Comparison of ENCODE assay signal across 18 cellular contexts in the genomic region with DNA sequence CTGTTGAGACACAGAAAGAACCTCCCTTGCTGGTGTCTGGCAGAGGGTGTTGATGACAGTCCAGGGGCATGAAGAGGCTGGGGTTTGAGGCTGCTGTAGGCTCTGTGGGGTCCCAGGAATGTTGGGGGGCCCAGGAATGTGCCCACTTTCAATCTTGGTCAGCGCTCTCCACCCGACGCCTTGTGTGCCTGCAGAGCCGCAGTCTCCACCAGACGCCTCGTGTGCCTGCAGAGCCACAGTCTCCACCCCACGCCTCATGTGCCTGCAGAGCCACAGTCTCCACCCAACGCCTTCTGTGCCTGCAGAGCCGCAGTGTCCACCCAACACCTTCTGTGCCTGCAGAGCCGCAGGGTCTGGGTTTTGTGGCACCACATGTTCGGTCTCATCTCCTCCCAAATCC.
DNase-seq lines count a peak whose midpoint lies in the region; ATAC-seq, FAIRE-seq and TF ChIP-seq lines count a peak whose summit lies in the region.
"Had no signal": no experiment of that assay in that cellular context is flagged by ENCODE, and none has a peak within 500 bp of the region (broad histone marks: within the 10 kb centered on the region; RNA-seq: fewer than 3 reads in every experiment).

No MANE protein-coding gene starts in this region.

- no peaks in the 10 kb centered on the region for H3K79me2 ChIP-seq in H1 (ENCODE audit: control insufficient read depth in 1 of 2, insufficient read depth in 2 of 2, low read length in 2 of 2)

- H3K18ac ChIP-seq in H1 (ENCODE audit: extremely low read depth, low read length) (no peak overlapping the region), neuronal stem cell (ENCODE audit: low read length) (peak overlapping the region; percentile 57)

- H4K8ac ChIP-seq in H1 (ENCODE audit: extremely low read depth, insufficient read depth, low read length) (no peak overlapping the region), neuronal stem cell (ENCODE audit: low read depth, low read length) (no peak overlapping the region)

- no peak for TF ChIP-seq POLR2A in H1 (IDR thresholded peaks at IDR 0.05; ENCODE audit: control extremely low read depth in 1 of 2, low read depth in 2 of 2, low read length in 2 of 2)

- H3K79me1 ChIP-seq in H1 (ENCODE audit: low read depth, low read length) (no peaks in the 10 kb centered on the region), neuronal stem cell (ENCODE audit: low read depth, low read length) (no peaks in the 10 kb centered on the region)

- no peaks in the 10 kb centered on the region for H3K23me2 ChIP-seq in H1 (ENCODE audit: low read depth, low read length)

- H4K91ac ChIP-seq in H1 (replicated peaks; ENCODE audit: insufficient read length, low read length) (no peak overlapping the region), neuronal stem cell (ENCODE audit: low read depth, low read length, poor library complexity) (no peak overlapping the region)

- ATAC-seq in upper lobe of right lung (no peak), HG03442 (IDR thresholded peaks at IDR 0.05; ENCODE audit: unreplicated experiment) (no peak)

- H3K4me3 ChIP-seq in H1 (ENCODE audit: extremely low read depth in 1 of 4, insufficient read depth in 2 of 4, low read depth in 3 of 4, low read length in 4 of 4), result no peak overlapping the region
- H3K4me3 ChIP-seq in neuronal stem cell (ENCODE audit: low read length in 2 of 2), result no peak overlapping the region
- H3K4me3 ChIP-seq in upper lobe of right lung, result no peak overlapping the region

- H3K27ac ChIP-seq in H1 (ENCODE audit: low read depth, low read length), result no peak overlapping the region
- H3K27ac ChIP-seq in neuronal stem cell (replicated peaks; ENCODE audit: low read length), result no peak overlapping the region
- no peak overlapping the region for H3K27ac ChIP-seq in upper lobe of right lung

- H2BK120ac ChIP-seq in H1 (replicated peaks; ENCODE audit: low read depth, low read length) (no peak overlapping the region), neuronal stem cell (ENCODE audit: low read depth, low read length) (no peak overlapping the region)

- no peak overlapping the region for H3K4ac ChIP-seq in H1 (replicated peaks; ENCODE audit: insufficient read length, low read depth, low read length)
- H3K4ac ChIP-seq in neuronal stem cell (ENCODE audit: low read length), result no peak overlapping the region

- H2BK20ac ChIP-seq in H1 (ENCODE audit: low read length), result no peak overlapping the region

- no peak overlapping the region for H3K4me2 ChIP-seq in H1 (ENCODE audit: insufficient read depth in 1 of 2, low read depth in 2 of 2, low read length in 2 of 2)
- H3K4me2 ChIP-seq in neuronal stem cell (ENCODE audit: insufficient read depth, low read length, poor library complexity, severe bottlenecking), result no peak overlapping the region

- intact Hi-C loops in upper lobe of right lung (cut with DNase I), result no loop called here

- DNase-seq in H1 (ENCODE audit: low read depth in 1 of 2, low spot score in 2 of 2), result no peak
- DNase-seq in neuronal stem cell (ENCODE audit: low spot score), result no peak
- DNase-seq in upper lobe of right lung, result peak; percentile 18
- DNase-seq in stimulated activated CD4-positive, alpha-beta T cell treated with anti-CD3 and anti-CD28 coated beads, Interleukin-4, amount 100 ng/mL, for 24 hours, result no peak
- DNase-seq in RKO (ENCODE audit: low spot score), result no peak
- DNase-seq: C1 segment of cervical spinal cord; Calu3; CD4-positive, alpha-beta memory T cell; COR-L47; DMS53; DMS79 treated with DMSO at 0.1 percent for 48 hours; GF-D8; GOT3; H7; HCEC 1CT had no signal

- H2AFZ ChIP-seq in H1 (ENCODE audit: low read length) (no peak overlapping the region), neuronal stem cell (ENCODE audit: low read length) (no peak overlapping the region)

- TF ChIP-seq RAD21 in H1 (IDR thresholded peaks at IDR 0.05 in 1 of 2, conservative IDR thresholded peaks at IDR 0.05 in 1 of 2; ENCODE audit: low read depth in 2 of 2, low read length in 2 of 2), result no peak

- H3K9me3 ChIP-seq in H1 (ENCODE audit: insufficient read depth in 2 of 2, low read depth in 1 of 2, low read length in 1 of 2) (no peaks in the 10 kb centered on the region), neuronal stem cell (replicated peaks in 1 of 2; ENCODE audit: control insufficient read depth in 2 of 2, insufficient read depth in 1 of 2, low read depth in 1 of 2, low read length in 2 of 2) (no peaks in the 10 kb centered on the region), upper lobe of right lung (no peaks in the 10 kb centered on the region)

- POLR2A ChIA-PET in H1 (lab: Charles Lee; ENCODE audit: partially characterized antibody), result no interaction called here

- no peak overlapping the region for H2BK15ac ChIP-seq in H1 (ENCODE audit: low read length)
- no peak overlapping the region for H2BK15ac ChIP-seq in neuronal stem cell (ENCODE audit: low read length)

- CTCF ChIA-PET in H1 (lab: Charles Lee; ENCODE audit: partially characterized antibody), result no interaction called here

- H4K20me1 ChIP-seq in H1 (replicated peaks in 1 of 2; ENCODE audit: control insufficient read depth in 1 of 2, insufficient read depth in 2 of 2, low read length in 2 of 2), result peaks cover 0 to 2% of the 10 kb centered on the region in 2 experiments

- WGBS in H1 (ENCODE audit: extremely low coverage in 1 of 2, insufficient coverage in 1 of 2, insufficient read length in 1 of 2, insufficient replicate concordance in 2 of 2, low coverage in 1 of 2, low lambda C conversion rate in 2 of 2, missing lambda C conversion rate in 1 of 2), 2 experiments, result 79% methylated on average over 11 of the region's 11 CpGs; no CpG with 5 or more reads in 1 of the 2 experiments
- no CpG with 5 or more reads among the region's 11 CpGs for WGBS in neuronal stem cell (ENCODE audit: extremely low coverage in 2 of 2, insufficient read length in 2 of 2, insufficient replicate concordance in 1 of 2), 2 donors

- H3K36me3 ChIP-seq in H1 (ENCODE audit: control insufficient read depth in 2 of 4, insufficient read depth in 4 of 4, low read length in 3 of 4), result no peaks in the 10 kb centered on the region
- no peaks in the 10 kb centered on the region for H3K36me3 ChIP-seq in neuronal stem cell (replicated peaks in 1 of 2; ENCODE audit: control insufficient read depth in 2 of 2, insufficient read depth in 2 of 2, low read length in 2 of 2)
- H3K36me3 ChIP-seq in upper lobe of right lung, result no peaks in the 10 kb centered on the region

- H3K56ac ChIP-seq in H1 (replicated peaks; ENCODE audit: insufficient read length, low read depth, low read length), result no peak overlapping the region

- H2AK5ac ChIP-seq in H1 (ENCODE audit: low read depth, low read length), result no peak overlapping the region
- peak overlapping the region; percentile 23 for H2AK5ac ChIP-seq in neuronal stem cell (ENCODE audit: low read depth, low read length)

- H2BK12ac ChIP-seq in H1 (ENCODE audit: low read depth, low read length) (0 out of 2 replicates have a peak overlapping the region, but pooled peaks have one; percentile 23), neuronal stem cell (ENCODE audit: low read length) (no peak overlapping the region)

- H3K23ac ChIP-seq in H1 (ENCODE audit: insufficient read length), result no peak overlapping the region
- no peak overlapping the region for H3K23ac ChIP-seq in neuronal stem cell (ENCODE audit: low read depth, low read length, poor library complexity)

- H4K5ac ChIP-seq in H1 (ENCODE audit: insufficient read length, low read depth, low read length), result no peak overlapping the region

- H3K4me1 ChIP-seq in H1 (replicated peaks in 1 of 4; ENCODE audit: control insufficient read depth in 3 of 4, insufficient read depth in 4 of 4, low read length in 3 of 4) (peaks cover 0 to 2% (median 0%) of the 10 kb centered on the region in 4 experiments; a peak in 2 of 7 replicates), neuronal stem cell (ENCODE audit: control insufficient read depth in 2 of 2, insufficient read depth in 1 of 2, low read depth in 1 of 2, low read length in 2 of 2) (peaks cover 0 to 9% of the 10 kb centered on the region in 2 donors), upper lobe of right lung (no peaks in the 10 kb centered on the region)

- H3K27me3 ChIP-seq in H1 (replicated peaks in 1 of 4; ENCODE audit: control insufficient read depth in 3 of 4, extremely low read depth in 1 of 4, insufficient read depth in 3 of 4, low read length in 3 of 4), result no peaks in the 10 kb centered on the region
- H3K27me3 ChIP-seq in neuronal stem cell (ENCODE audit: control insufficient read depth in 3 of 3, insufficient read depth in 3 of 3, low read depth in 1 of 3, low read length in 3 of 3), result no peaks in the 10 kb centered on the region
- no peaks in the 10 kb centered on the region for H3K27me3 ChIP-seq in upper lobe of right lung

- H3K9ac ChIP-seq in H1 (replicated peaks in 1 of 4; ENCODE audit: extremely low read depth in 1 of 4, low read depth in 3 of 4, low read length in 3 of 4), result no peak overlapping the region
- H3K9ac ChIP-seq in neuronal stem cell (ENCODE audit: low read depth, low read length, poor library complexity), result no peak overlapping the region

- TF ChIP-seq EP300 in H1 (IDR thresholded peaks at IDR 0.05; ENCODE audit: borderline replicate concordance in 1 of 2, low read depth in 2 of 2, low read length in 2 of 2), result no peak

- no peak for TF ChIP-seq CTCF in H1 (IDR thresholded peaks at IDR 0.05; ENCODE audit: control extremely low read depth in 1 of 3, insufficient read depth in 1 of 3, low read depth in 1 of 3, low read length in 3 of 3)
- no peak for TF ChIP-seq CTCF in upper lobe of right lung (IDR thresholded peaks at IDR 0.05)

- FAIRE-seq in H1 (lab: Jason Lieb, UNC), result no peak
- FAIRE-seq: GM12891, GM18507 had no signal

- H2BK5ac ChIP-seq in H1 (ENCODE audit: low read depth, low read length) (no peak overlapping the region), neuronal stem cell (ENCODE audit: low read length) (no peak overlapping the region)

- H3K14ac ChIP-seq in H1 (ENCODE audit: insufficient read length) (no peak overlapping the region), neuronal stem cell (ENCODE audit: low read length) (no peak overlapping the region)

TF ChIP-seq in H1, 55 proteins besides CTCF, POLR2A, EP300 and RAD21:
- TF ChIP-seq SIRT6 (IDR thresholded peaks at IDR 0.05; ENCODE audit: low read length) (no peak), CHD1 (IDR thresholded peaks at IDR 0.05; ENCODE audit: low read depth, low read length) (no peak)
